In the genomic region with DNA sequence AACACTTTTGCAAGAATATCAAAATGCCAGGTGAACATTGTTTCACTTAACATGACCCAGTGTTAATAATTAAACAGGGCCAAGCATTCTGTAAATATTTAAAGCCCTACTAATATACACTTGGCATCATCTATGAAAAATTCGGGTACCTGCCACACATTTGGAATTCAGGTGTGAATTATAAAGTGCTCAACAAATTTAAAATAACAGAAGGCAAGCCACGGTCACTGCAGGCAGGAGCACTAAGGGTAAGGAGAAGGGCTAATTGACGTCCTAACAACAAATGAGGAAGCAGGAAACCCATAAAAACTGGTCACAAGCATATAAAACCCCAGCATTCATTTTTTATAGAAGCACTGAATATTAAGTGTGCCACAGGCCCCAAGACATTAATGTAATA, we compare ENCODE assay signal across 19 cellular contexts.
"Had no signal": no experiment of that assay in that cellular context is flagged by ENCODE, and none has a peak within 500 bp of the region (broad histone marks: within the 10 kb centered on the region; RNA-seq: fewer than 3 reads in every experiment).

No MANE protein-coding gene starts in this region.

- DNase-seq: activated CD4-positive, alpha-beta T cell treated with anti-CD3 and anti-CD28 coated beads, Interleukin-2, amount 10 ng/mL, durations not matched to agents 7 days and 5 days; activated CD4-positive, CD25-positive, alpha-beta regulatory T cell; activated CD8-positive, alpha-beta memory T cell treated with anti-CD3 and anti-CD28 coated beads for 24 hours; activated naive CD4-positive, alpha-beta T cell treated with anti-CD3 and anti-CD28 coated beads, Interleukin-2, amount 10 ng/mL, durations not matched to agents 7 days and 5 days; esophagus squamous epithelium; foreskin fibroblast; head of caudate nucleus; naive thymus-derived CD4-positive, alpha-beta T cell; spleen; stimulated activated CD4-positive, alpha-beta T cell treated with anti-CD3 and anti-CD28 coated beads, Interleukin-2, amount 100 ng/mL, for 24 hours; stimulated activated naive CD4-positive, alpha-beta T cell; T-helper 17 cell; upper lobe of left lung had no signal

- H3K9me3 ChIP-seq: esophagus squamous epithelium, neutrophil, upper lobe of left lung had no signal

- H3K27me3 ChIP-seq: cardiac muscle cell, esophagus squamous epithelium, neutrophil, spleen, upper lobe of left lung had no signal

- H3K4me1 ChIP-seq: esophagus squamous epithelium, spleen had no signal

- H3K4me3 Mint-ChIP-seq: activated CD4-positive, alpha-beta T cell treated with anti-CD3 and anti-CD28 coated beads, Interleukin-2, amount 10 ng/mL, durations not matched to agents 7 days and 5 days; activated naive CD4-positive, alpha-beta T cell treated with anti-CD3 and anti-CD28 coated beads, Interleukin-2, amount 10 ng/mL, durations not matched to agents 7 days and 5 days; activated T-helper 17 cell treated with anti-CD3 and anti-CD28 coated beads, Interleukin-2, amount 50 U/mL, for 72 hours; naive thymus-derived CD4-positive, alpha-beta T cell; T-helper 17 cell had no signal

- H3K9me3 Mint-ChIP-seq: activated CD4-positive, alpha-beta T cell treated with anti-CD3 and anti-CD28 coated beads, Interleukin-2, amount 10 ng/mL, durations not matched to agents 7 days and 5 days; activated naive CD4-positive, alpha-beta T cell treated with anti-CD3 and anti-CD28 coated beads, Interleukin-2, amount 10 ng/mL, durations not matched to agents 7 days and 5 days; activated T-helper 17 cell treated with anti-CD3 and anti-CD28 coated beads, Interleukin-2, amount 50 U/mL, for 72 hours; naive thymus-derived CD4-positive, alpha-beta T cell had no signal

- H3K27ac Mint-ChIP-seq: activated CD4-positive, alpha-beta T cell treated with anti-CD3 and anti-CD28 coated beads, Interleukin-2, amount 10 ng/mL, durations not matched to agents 7 days and 5 days; activated naive CD4-positive, alpha-beta T cell treated with anti-CD3 and anti-CD28 coated beads, Interleukin-2, amount 10 ng/mL, durations not matched to agents 7 days and 5 days; activated T-helper 17 cell treated with anti-CD3 and anti-CD28 coated beads, Interleukin-2, amount 50 U/mL, for 72 hours; naive thymus-derived CD4-positive, alpha-beta T cell; progenitor cell of endocrine pancreas; T-helper 17 cell had no signal

- H3K27me3 Mint-ChIP-seq: activated naive CD4-positive, alpha-beta T cell treated with anti-CD3 and anti-CD28 coated beads, Interleukin-2, amount 10 ng/mL, durations not matched to agents 7 days and 5 days; progenitor cell of endocrine pancreas had no signal

- H3K27ac ChIP-seq: cardiac muscle cell, esophagus squamous epithelium, neutrophil, spleen, upper lobe of left lung had no signal

- ATAC-seq: activated T-helper 17 cell treated with anti-CD3 and anti-CD28 coated beads, Interleukin-2, amount 50 U/mL, for 72 hours; naive thymus-derived CD4-positive, alpha-beta T cell; sciatic nerve; T-helper 17 cell had no signal

- H3K36me3 ChIP-seq: cardiac muscle cell, esophagus squamous epithelium, neutrophil, spleen, upper lobe of left lung had no signal

- H3K4me1 Mint-ChIP-seq: activated CD4-positive, alpha-beta T cell treated with anti-CD3 and anti-CD28 coated beads, Interleukin-2, amount 10 ng/mL, durations not matched to agents 7 days and 5 days; activated naive CD4-positive, alpha-beta T cell treated with anti-CD3 and anti-CD28 coated beads, Interleukin-2, amount 10 ng/mL, durations not matched to agents 7 days and 5 days; activated T-helper 17 cell treated with anti-CD3 and anti-CD28 coated beads, Interleukin-2, amount 50 U/mL, for 72 hours; naive thymus-derived CD4-positive, alpha-beta T cell; T-helper 17 cell had no signal

- H3K4me3 ChIP-seq: cardiac muscle cell, esophagus squamous epithelium, lung, spleen, upper lobe of left lung had no signal
